Comparison of ENCODE assay signal across 14 cellular contexts in the genomic region with DNA sequence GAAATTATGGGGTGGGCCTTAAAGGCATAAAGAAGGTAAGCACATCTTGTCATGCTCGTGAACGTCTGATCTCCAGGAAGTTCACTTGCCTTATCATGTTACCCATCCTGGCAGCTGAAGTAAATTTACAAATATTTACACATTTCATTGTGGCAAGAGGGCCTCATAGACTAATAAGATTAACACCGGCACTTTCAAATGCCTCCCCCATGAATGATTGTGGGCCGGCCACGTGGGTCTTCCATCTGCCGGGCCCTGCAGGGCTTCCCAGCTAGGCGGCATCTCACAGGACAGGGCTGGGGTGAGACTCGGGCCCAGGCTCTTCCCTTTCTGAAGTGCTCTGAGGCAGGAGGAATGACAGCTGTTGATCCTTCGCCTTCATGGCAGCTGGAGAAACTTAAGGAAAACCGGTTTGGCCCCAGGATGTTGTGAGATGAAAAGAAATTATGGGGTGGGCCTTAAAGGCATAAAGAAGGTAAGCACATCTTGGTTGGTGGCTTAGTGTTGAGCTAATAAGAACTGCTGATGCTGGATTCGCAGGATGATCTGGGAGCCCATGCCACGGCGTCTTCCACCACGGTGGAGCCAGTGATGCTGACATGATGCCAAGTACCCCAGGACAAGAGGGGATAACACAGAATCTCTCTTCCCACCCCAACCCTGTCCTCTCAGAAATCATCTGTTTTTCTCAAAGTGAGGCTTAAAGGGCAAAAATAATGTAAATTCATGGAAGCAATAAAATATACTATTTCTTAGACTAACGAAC.
DNase-seq lines count a peak whose midpoint lies in the region; ATAC-seq, FAIRE-seq and TF ChIP-seq lines count a peak whose summit lies in the region.
"Had no signal": no experiment of that assay in that cellular context is flagged by ENCODE, and none has a peak within 500 bp of the region (broad histone marks: within the 10 kb centered on the region; RNA-seq: fewer than 3 reads in every experiment).

No MANE protein-coding gene starts in this region.

- no peak overlapping the region for H3K27ac ChIP-seq in small intestine (ENCODE audit: low read depth in 1 of 2, low read length in 1 of 2)
- H3K27ac ChIP-seq: BLaER1 treated with 17β-estradiol and CSF1 and Interleukin-3, amounts not matched to agents 10 nM and 100 nM had no signal

- H3K4me3 ChIP-seq in LNCaP clone FGC (ENCODE audit: low read depth, low read length) (no peak overlapping the region), small intestine (ENCODE audit: low read depth in 1 of 2, low read length in 2 of 2) (no peak overlapping the region)
- H3K4me3 ChIP-seq: BLaER1 treated with 17β-estradiol and CSF1 and Interleukin-3, amounts not matched to agents 10 nM and 100 nM had no signal

- no peak for TF ChIP-seq CTCF in LNCaP clone FGC (IDR thresholded peaks at IDR 0.05; ENCODE audit: control insufficient read depth, extremely low read depth, insufficient read depth)

- no peaks in the 10 kb centered on the region for H3K4me1 ChIP-seq in small intestine (ENCODE audit: control insufficient read depth in 2 of 2, insufficient read depth in 1 of 2, low read depth in 1 of 2, low read length in 1 of 2)

- peak; percentile 81 for ATAC-seq in left colon
- ATAC-seq: stimulated activated memory B cell treated with anti-CD40 and anti-IgM and Interleukin-4, amounts not matched to agents 10 μg/mL and 1 μg/mL and 100 μg/mL, for 72 hours had no signal

- H3K36me3 ChIP-seq in small intestine (ENCODE audit: control insufficient read depth in 2 of 2, insufficient read depth in 2 of 2, low read length in 2 of 2) = no peaks in the 10 kb centered on the region

- FAIRE-seq in small intestine (lab: Jason Lieb, UNC) = no peak
- FAIRE-seq in HTR-8/SVneo (lab: Jason Lieb, UNC) = no peak
- FAIRE-seq: kidney had no signal

- H3K27me3 ChIP-seq in small intestine (ENCODE audit: control insufficient read depth in 2 of 2, insufficient read depth in 2 of 2, low read length in 2 of 2) = no peaks in the 10 kb centered on the region
- H3K27me3 ChIP-seq: BLaER1 treated with 17β-estradiol and CSF1 and Interleukin-3, amounts not matched to agents 10 nM and 100 nM had no signal

- H3K9me3 ChIP-seq in small intestine (ENCODE audit: control insufficient read depth, low read depth) = no peaks in the 10 kb centered on the region

- DNase-seq in LNCaP clone FGC (ENCODE audit: low read depth) (peak; percentile 59), NCI-H82 (lab: John Stamatoyannopoulos, UW) (peak; percentile 89), left colon (peak in 1 of 2 donors; percentile 28), small intestine (peak; percentile 13), islet precursor cell (no peak), HTR-8/SVneo (ENCODE audit: insufficient read length, low spot score) (no peak), NCI-H226 (no peak)
- no peak for DNase-seq in activated CD4-positive, alpha-beta T cell treated with anti-CD3 and anti-CD28 coated beads for 4 hours
- DNase-seq: activated T-cell treated with anti-CD3 and anti-CD28 coated beads for 4 hours; kidney; NCI-H526 treated with DMSO at 0.1 percent for 48 hours; stimulated activated CD4-positive, alpha-beta T cell treated with anti-CD3 and anti-CD28 coated beads, Interleukin-2, amount 100 ng/mL, for 24 hours had no signal

- intact Hi-C loops in left colon (cut with DNase I, micrococcal nuclease) = no loop called here

- WGBS in small intestine, 3 donors = 45 to 71% (median 60%) methylated on average over 15 of the region's 15 CpGs

Comparison
In these comparisons a context has a peak if more than half of its experiments do, and no peak if none do; other contexts are left out.
1. DNase-seq: peak in LNCaP clone FGC (single experiment), NCI-H82 (single experiment) and small intestine (single experiment); none in islet precursor cell (single experiment), activated CD4-positive, alpha-beta T cell treated with anti-CD3 and anti-CD28 coated beads for 4 hours (0 of 2), HTR-8/SVneo (single experiment) and NCI-H226 (single experiment).